Comparison of ENCODE assay signal across 8 cellular contexts in genomic region chr15:25863067-25863967, GRCh38. TPM values are rescaled to one million over a fixed set of nuclear protein-coding genes. Genes with fewer than 3 reads are reported as not detected.
A peak's percentile ranks its signal among the peaks of the same experiment; 100 is the strongest.
DNase-seq lines count a peak whose midpoint lies in the region; ATAC-seq and TF ChIP-seq lines count a peak whose summit lies in the region.

A gene with protein sequence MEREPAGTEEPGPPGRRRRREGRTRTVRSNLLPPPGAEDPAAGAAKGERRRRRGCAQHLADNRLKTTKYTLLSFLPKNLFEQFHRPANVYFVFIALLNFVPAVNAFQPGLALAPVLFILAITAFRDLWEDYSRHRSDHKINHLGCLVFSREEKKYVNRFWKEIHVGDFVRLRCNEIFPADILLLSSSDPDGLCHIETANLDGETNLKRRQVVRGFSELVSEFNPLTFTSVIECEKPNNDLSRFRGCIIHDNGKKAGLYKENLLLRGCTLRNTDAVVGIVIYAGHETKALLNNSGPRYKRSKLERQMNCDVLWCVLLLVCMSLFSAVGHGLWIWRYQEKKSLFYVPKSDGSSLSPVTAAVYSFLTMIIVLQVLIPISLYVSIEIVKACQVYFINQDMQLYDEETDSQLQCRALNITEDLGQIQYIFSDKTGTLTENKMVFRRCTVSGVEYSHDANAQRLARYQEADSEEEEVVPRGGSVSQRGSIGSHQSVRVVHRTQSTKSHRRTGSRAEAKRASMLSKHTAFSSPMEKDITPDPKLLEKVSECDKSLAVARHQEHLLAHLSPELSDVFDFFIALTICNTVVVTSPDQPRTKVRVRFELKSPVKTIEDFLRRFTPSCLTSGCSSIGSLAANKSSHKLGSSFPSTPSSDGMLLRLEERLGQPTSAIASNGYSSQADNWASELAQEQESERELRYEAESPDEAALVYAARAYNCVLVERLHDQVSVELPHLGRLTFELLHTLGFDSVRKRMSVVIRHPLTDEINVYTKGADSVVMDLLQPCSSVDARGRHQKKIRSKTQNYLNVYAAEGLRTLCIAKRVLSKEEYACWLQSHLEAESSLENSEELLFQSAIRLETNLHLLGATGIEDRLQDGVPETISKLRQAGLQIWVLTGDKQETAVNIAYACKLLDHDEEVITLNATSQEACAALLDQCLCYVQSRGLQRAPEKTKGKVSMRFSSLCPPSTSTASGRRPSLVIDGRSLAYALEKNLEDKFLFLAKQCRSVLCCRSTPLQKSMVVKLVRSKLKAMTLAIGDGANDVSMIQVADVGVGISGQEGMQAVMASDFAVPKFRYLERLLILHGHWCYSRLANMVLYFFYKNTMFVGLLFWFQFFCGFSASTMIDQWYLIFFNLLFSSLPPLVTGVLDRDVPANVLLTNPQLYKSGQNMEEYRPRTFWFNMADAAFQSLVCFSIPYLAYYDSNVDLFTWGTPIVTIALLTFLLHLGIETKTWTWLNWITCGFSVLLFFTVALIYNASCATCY (N-terminal part only) (minus strand): TSS chr15:25863327. CDS start chr15:25863096, 231 bp downstream.

- H3K4me3 ChIP-seq in HEK293 (ENCODE audit: low read depth, low read length) (peak within 1 kb of the TSS; percentile 18), esophagus (ENCODE audit: low read depth in 1 of 2, low read length in 2 of 2) (peak within 1 kb of the TSS; percentile 66 to 68), tibial nerve (peak within 1 kb of the TSS; percentile 57 to 70 (median 60))
- peak within 1 kb of the TSS; percentile 88 for H3K4me3 ChIP-seq in naive thymus-derived CD4-positive, alpha-beta T cell (ENCODE audit: low read length)

- H3K4me1 ChIP-seq in HEK293 (ENCODE audit: control insufficient read depth, insufficient read depth, low read length) (no peaks in the 10 kb centered on the region), esophagus (ENCODE audit: control insufficient read depth in 2 of 2, insufficient read depth in 2 of 2, low read length in 1 of 2) (peaks cover 8 to 16% of the 10 kb centered on the region in 2 donors), tibial nerve (peaks cover 0 to 52% (median 2%) of the 10 kb centered on the region in 4 donors)
- peaks cover 15 to 19% of the 10 kb centered on the region in 2 donors for H3K4me1 ChIP-seq in naive thymus-derived CD4-positive, alpha-beta T cell (ENCODE audit: control insufficient read depth in 2 of 2, insufficient read depth in 2 of 2, low read length in 2 of 2)

- 4 to 7% methylated on average over 76 to 93 of the region's 93 CpGs for WGBS in esophagus, 2 donors
- 2 to 3% methylated on average over 32 to 66 of the region's 93 CpGs for WGBS in tibial nerve, 2 donors

- H3K27ac ChIP-seq in HEK293 (ENCODE audit: extremely low read depth, low read depth, low read length) (no peak within 1 kb of the TSS; the same call in 1 of the 2 replicates), esophagus (ENCODE audit: low read depth in 2 of 2, low read length in 1 of 2) (peak within 1 kb of the TSS; percentile 73 to 77), tibial nerve (peak within 1 kb of the TSS; percentile 3 to 81 (median 64))
- peak within 1 kb of the TSS; percentile 86 for H3K27ac ChIP-seq in naive thymus-derived CD4-positive, alpha-beta T cell (ENCODE audit: low read depth, low read length)

- TF ChIP-seq EP300 in tibial nerve (IDR thresholded peaks at IDR 0.05), result no peak

- H3K9me3 Mint-ChIP-seq in activated CD4-positive, alpha-beta memory T cell treated with anti-CD3 and anti-CD28 coated beads for 36 hours, result no peaks in the 10 kb centered on the region
- H3K9me3 Mint-ChIP-seq in naive thymus-derived CD4-positive, alpha-beta T cell, result peaks cover 0 to 3% (median 0%) of the 10 kb centered on the region in 11 donors

- POLR2A ChIA-PET in HEK293 (lab: Yijun Ruan, JAX), result no interaction called here
- POLR2A ChIA-PET in activated CD4-positive, alpha-beta memory T cell treated with anti-CD3 and anti-CD28 coated beads for 36 hours (lab: Charles Lee), result no interaction called here
- POLR2A ChIA-PET in naive thymus-derived CD4-positive, alpha-beta T cell (lab: Charles Lee), result interaction anchor here (0.8 to 8.0 kb wide), 8 partner anchors 15 to 85 kb away, joined by 3 to 257 read pairs (median 8); no protein-coding TSS in a partner anchor

- CTCF ChIA-PET in HEK293 (lab: Yijun Ruan, JAX), result interaction anchor here (0.5 kb wide), 1 partner anchor 355 kb away, joined by 3 read pairs; no protein-coding TSS in a partner anchor
- CTCF ChIA-PET in activated CD4-positive, alpha-beta memory T cell treated with anti-CD3 and anti-CD28 coated beads for 36 hours (lab: Charles Lee), result interaction anchor here (0.8 to 2.1 kb wide), 3 partner anchors 15 to 80 kb away, joined by 3 to 8 read pairs (median 5); no protein-coding TSS in a partner anchor
- CTCF ChIA-PET in naive thymus-derived CD4-positive, alpha-beta T cell (lab: Charles Lee), result interaction anchor here (1.2 to 3.3 kb wide), 3 partner anchors 16 to 85 kb away, joined by 4 to 21 read pairs (median 17); no protein-coding TSS in a partner anchor

- intact Hi-C loops in activated CD4-positive, alpha-beta memory T cell treated with anti-CD3 and anti-CD28 coated beads for 36 hours (cut with micrococcal nuclease), result loop anchor here (5.0 to 10.0 kb wide), 2 partner anchors 71 to 426 kb away; partner anchors contain the start of gene UBE3A
- intact Hi-C loops in naive thymus-derived CD4-positive, alpha-beta T cell (cut with micrococcal nuclease), result loop anchor here (2.0 to 5.0 kb wide), 2 partner anchors 73 to 911 kb away; partner anchors contain the start of genes SNRPN (in 1 of the 2) and SNURF (in 1 of the 2)

- H3K4me3 Mint-ChIP-seq in activated CD4-positive, alpha-beta memory T cell treated with anti-CD3 and anti-CD28 coated beads for 36 hours, result peak within 1 kb of the TSS; percentile 90
- H3K4me3 Mint-ChIP-seq in naive thymus-derived CD4-positive, alpha-beta T cell, result peak within 1 kb of the TSS; percentile 88 to 98 (median 96)

- peaks cover 34% of the 10 kb centered on the region for H3K4me1 Mint-ChIP-seq in activated CD4-positive, alpha-beta memory T cell treated with anti-CD3 and anti-CD28 coated beads for 36 hours (ENCODE audit: low read depth)
- H3K4me1 Mint-ChIP-seq in naive thymus-derived CD4-positive, alpha-beta T cell, result peaks cover 21 to 50% (median 40%) of the 10 kb centered on the region in 7 donors

- H3K27me3 Mint-ChIP-seq in activated CD4-positive, alpha-beta memory T cell treated with anti-CD3 and anti-CD28 coated beads for 36 hours, result no peaks in the 10 kb centered on the region
- H3K27me3 Mint-ChIP-seq in naive thymus-derived CD4-positive, alpha-beta T cell, result peaks cover 0 to 8% (median 0%) of the 10 kb centered on the region in 5 donors

- TF ChIP-seq CTCF in HEK293 (tag by site-specific recombination; IDR thresholded peaks at IDR 0.05), result no peak
- no peak for TF ChIP-seq CTCF in tibial nerve (IDR thresholded peaks at IDR 0.05)

- peak within 1 kb of the TSS; percentile 86 for H3K27ac Mint-ChIP-seq in activated CD4-positive, alpha-beta memory T cell treated with anti-CD3 and anti-CD28 coated beads for 36 hours
- H3K27ac Mint-ChIP-seq in naive thymus-derived CD4-positive, alpha-beta T cell, result peak within 1 kb of the TSS; percentile 89 to 100 (median 97)

- H3K9me3 ChIP-seq in HEK293 (ENCODE audit: control insufficient read depth, insufficient read depth, low read depth, low read length) (no peaks in the 10 kb centered on the region), esophagus (ENCODE audit: control insufficient read depth in 2 of 2, insufficient read depth in 1 of 2, low read depth in 1 of 2, low read length in 1 of 2) (no peaks in the 10 kb centered on the region), tibial nerve (no peaks in the 10 kb centered on the region)
- H3K9me3 ChIP-seq in naive thymus-derived CD4-positive, alpha-beta T cell (ENCODE audit: control insufficient read depth in 2 of 3, low read length in 3 of 3), result no peaks in the 10 kb centered on the region

- peaks cover 13% of the 10 kb centered on the region for H3K36me3 Mint-ChIP-seq in activated CD4-positive, alpha-beta memory T cell treated with anti-CD3 and anti-CD28 coated beads for 36 hours
- peaks cover 0 to 30% (median 5%) of the 10 kb centered on the region in 5 donors for H3K36me3 Mint-ChIP-seq in naive thymus-derived CD4-positive, alpha-beta T cell

- peak; percentile 66 for DNase-seq in activated CD4-positive, alpha-beta memory T cell treated with anti-CD3 and anti-CD28 coated beads for 36 hours
- DNase-seq in naive thymus-derived CD4-positive, alpha-beta T cell, result peak in 8 of 9 donors; percentile 26 to 80 (median 44)
- DNase-seq in tibial nerve (ENCODE audit: low spot score in 2 of 2) (no peak), cerebellar nuclear complex (lab: John Stamatoyannopoulos, UW) (no peak), NCI-H1048 (lab: John Stamatoyannopoulos, UW) (no peak)

- H3K36me3 ChIP-seq in HEK293 (ENCODE audit: control insufficient read depth in 2 of 2, insufficient read depth in 1 of 2, low read length in 2 of 2) (no peaks in the 10 kb centered on the region), esophagus (ENCODE audit: control insufficient read depth in 2 of 2, insufficient read depth in 2 of 2, low read length in 1 of 2) (no peaks in the 10 kb centered on the region), tibial nerve (no peaks in the 10 kb centered on the region)
- peaks cover 0 to 9% (median 0%) of the 10 kb centered on the region in 3 experiments for H3K36me3 ChIP-seq in naive thymus-derived CD4-positive, alpha-beta T cell (ENCODE audit: control insufficient read depth in 2 of 3, insufficient read depth in 3 of 3, low read length in 3 of 3)

- TF ChIP-seq POLR2A in tibial nerve (IDR thresholded peaks at IDR 0.05), result no peak

- no peak for ATAC-seq in naive thymus-derived CD4-positive, alpha-beta T cell
- no peak for ATAC-seq in HG02852 (IDR thresholded peaks at IDR 0.05; ENCODE audit: unreplicated experiment)

- H3K27me3 ChIP-seq in esophagus (ENCODE audit: control insufficient read depth in 1 of 2, insufficient read depth in 2 of 2, low read length in 2 of 2), result no peaks in the 10 kb centered on the region
- no peaks in the 10 kb centered on the region for H3K27me3 ChIP-seq in naive thymus-derived CD4-positive, alpha-beta T cell (ENCODE audit: control insufficient read depth in 2 of 2, insufficient read depth in 2 of 2, low read length in 2 of 2)
- H3K27me3 ChIP-seq in tibial nerve, result peaks cover 0 to 4% of the 10 kb centered on the region in 2 donors

TF ChIP-seq in HEK293, 187 proteins besides CTCF, POLR2A, EP300 and RAD21 (continues in another document):
- TF ChIP-seq ZFP69B (tag by site-specific recombination; IDR thresholded peaks at IDR 0.05) (no peak), ZNF2 (tag by site-specific recombination; IDR thresholded peaks at IDR 0.05) (no peak), ZNF843 (tag by site-specific recombination; IDR thresholded peaks at IDR 0.05) (no peak), ZNF830 (tag by site-specific recombination; IDR thresholded peaks at IDR 0.05; ENCODE audit: low read depth) (no peak), ZNF776 (tag by site-specific recombination; IDR thresholded peaks at IDR 0.05; ENCODE audit: borderline replicate concordance) (no peak), ZNF837 (tag by site-specific recombination; IDR thresholded peaks at IDR 0.05) (no peak)

RNA-seq across cellular contexts. Expression of the gene that starts here (rescaled TPM):
- 10 to 100 TPM; 15.9 to 17.2 TPM for total RNA-seq in activated CD4-positive, alpha-beta memory T cell treated with anti-CD3 and anti-CD28 coated beads for 36 hours
- under 1 TPM; 0.79 to 0.86 TPM for polyA plus RNA-seq in esophagus
- 10 to 100 TPM; 56.7 to 86.4 (median 71.2) TPM for total RNA-seq in naive thymus-derived CD4-positive, alpha-beta T cell
- 10 to 100 TPM in 1 of 2 donors, 1 to 10 TPM in 1; 7.2 to 18.5 TPM for polyA plus RNA-seq in naive thymus-derived CD4-positive, alpha-beta T cell
- total RNA-seq in tibial nerve, result 10 to 100 TPM in 3 of 4 donors, 1 to 10 TPM in 1; 8.1 to 36.0 (median 17.9) TPM

Comparison
In these comparisons a context has a peak if more than half of its experiments do, and no peak if none do; other contexts are left out.
1. RNA of the gene that starts here (polyA plus RNA-seq): 7.2 to 18.5 TPM in naive thymus-derived CD4-positive, alpha-beta T cell; 0.79 to 0.86 TPM in esophagus; every median in the first group is over 4 times any median in the second.
2. H3K4me3 ChIP-seq: peak in every context shown above with its lines; median percentile 88 in naive thymus-derived CD4-positive, alpha-beta T cell; 67 in esophagus; 60 in tibial nerve; 18 in HEK293.
3. DNase-seq: peak in activated CD4-positive, alpha-beta memory T cell treated with anti-CD3 and anti-CD28 coated beads for 36 hours (single experiment) and naive thymus-derived CD4-positive, alpha-beta T cell (8 of 9); none in tibial nerve (0 of 2), cerebellar nuclear complex (0 of 2) and NCI-H1048 (single experiment).